15 cellular contexts compared by ENCODE assay signal in the genomic region with DNA sequence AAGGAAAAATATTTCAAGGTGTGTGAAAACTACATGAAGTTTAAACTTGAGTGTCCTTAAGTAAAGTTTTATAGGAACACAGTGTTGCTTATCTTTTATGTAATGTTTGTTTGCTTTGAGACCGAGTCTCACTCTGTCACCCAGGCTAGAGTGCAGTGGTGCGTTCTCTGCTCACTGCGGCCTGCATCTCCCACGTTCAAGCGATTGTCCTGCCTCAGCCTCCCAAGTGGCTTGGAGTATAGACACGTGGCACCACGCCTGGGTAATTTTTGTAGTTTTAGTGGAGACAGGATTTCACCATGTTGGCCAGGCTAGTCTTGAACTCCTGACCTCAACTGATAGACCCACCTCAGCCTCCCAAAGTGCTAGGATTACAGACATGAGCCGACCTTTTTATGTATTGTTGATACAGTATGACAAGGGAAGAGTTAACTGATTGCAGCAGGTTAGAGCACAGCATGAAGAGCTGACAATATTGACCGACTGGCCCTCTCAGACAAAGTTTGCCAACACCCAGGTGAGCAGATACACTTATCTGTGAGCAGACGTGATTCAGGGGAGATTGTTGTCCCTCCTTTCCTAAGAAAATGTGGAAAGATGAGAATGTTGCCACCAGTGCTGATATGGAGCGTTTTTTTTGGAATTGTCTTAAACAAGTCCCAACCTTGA.
"Had no signal": no experiment of that assay in that cellular context is flagged by ENCODE, and none has a peak within 500 bp of the region (broad histone marks: within the 10 kb centered on the region; RNA-seq: fewer than 3 reads in every experiment).

No MANE protein-coding gene starts in this region.

- DNase-seq: colonic mucosa; dermis blood vessel endothelial cell; effector CD4-positive, alpha-beta T cell; foreskin melanocyte; heart left ventricle; hippocampal formation; left ventricle myocardium superior; mesendoderm; naive B cell; small intestine; stimulated activated CD4-positive, alpha-beta T cell treated with anti-CD3 and anti-CD28 coated beads, Interleukin-2, amount 100 ng/mL, for 48 hours; stimulated activated naive CD4-positive, alpha-beta T cell treated with Interleukin-2 at 50 U/mL for 16 hours; uterus had no signal

- H3K27ac Mint-ChIP-seq: nephron, type B pancreatic cell had no signal

- H3K36me3 Mint-ChIP-seq: naive B cell had no signal

- H3K4me1 Mint-ChIP-seq: nephron had no signal

- H3K27me3 Mint-ChIP-seq: naive B cell, type B pancreatic cell had no signal

- H3K36me3 ChIP-seq: colonic mucosa, heart left ventricle, uterus had no signal

- H3K9me3 Mint-ChIP-seq: naive B cell, nephron had no signal

- H3K27ac ChIP-seq: colonic mucosa, heart left ventricle, uterus had no signal

- H3K4me3 ChIP-seq: colonic mucosa, heart left ventricle, uterus had no signal

- FAIRE-seq: small intestine had no signal

- ATAC-seq: heart left ventricle, left ventricle myocardium superior had no signal

- H3K27me3 ChIP-seq: colonic mucosa, heart left ventricle, uterus had no signal

- H3K4me3 Mint-ChIP-seq: naive B cell, nephron, type B pancreatic cell had no signal

- H3K4me1 ChIP-seq: colonic mucosa, heart left ventricle, uterus had no signal

- H3K9me3 ChIP-seq: colonic mucosa, heart left ventricle, uterus had no signal
